In genomic region chr22:39348909-39349505, GRCh38 we compare ENCODE assay signal across 8 cellular contexts. TPM values are rescaled to one million over a fixed set of nuclear protein-coding genes. Genes with fewer than 3 reads are reported as not detected.
DNase-seq lines count a peak whose midpoint lies in the region; ATAC-seq, FAIRE-seq and TF ChIP-seq lines count a peak whose summit lies in the region.

No MANE protein-coding gene starts in this region.

- H3K36me3 Mint-ChIP-seq in astrocyte (ENCODE audit: low read depth, unreplicated experiment): no peaks in the 10 kb centered on the region
- H3K36me3 Mint-ChIP-seq in stimulated activated naive B cell treated with anti-CD40 and anti-IgM and Interleukin-4, amounts not matched to agents 10 μg/mL and 1 μg/mL and 100 μg/mL, for 72 hours: no peaks in the 10 kb centered on the region

- ATAC-seq in stimulated activated naive B cell treated with anti-CD40 and anti-IgM and Interleukin-4, amounts not matched to agents 10 μg/mL and 1 μg/mL and 100 μg/mL, for 72 hours (replicated peaks): no peak
- ATAC-seq in GM21528 (IDR thresholded peaks at IDR 0.05; ENCODE audit: low FRiP score, unreplicated experiment): no peak

- no peaks in the 10 kb centered on the region for H3K9me3 Mint-ChIP-seq in astrocyte (ENCODE audit: unreplicated experiment)
- no peaks in the 10 kb centered on the region for H3K9me3 Mint-ChIP-seq in stimulated activated naive B cell treated with anti-CD40 and anti-IgM and Interleukin-4, amounts not matched to agents 10 μg/mL and 1 μg/mL and 100 μg/mL, for 72 hours

- TF ChIP-seq CTCF in NB4 (IDR thresholded peaks at IDR 0.05; ENCODE audit: low read depth, low read length) (no peak), astrocyte (IDR thresholded peaks at IDR 0.05; ENCODE audit: insufficient read depth, low read depth, low read length) (no peak)

- H3K79me2 ChIP-seq in astrocyte (ENCODE audit: insufficient read depth, low read length): no peaks in the 10 kb centered on the region

- H3K9ac ChIP-seq in astrocyte (ENCODE audit: low read length): peak overlapping the region; percentile 73

- peak overlapping the region; percentile 85 for H3K4me3 Mint-ChIP-seq in astrocyte (ENCODE audit: unreplicated experiment)
- peak overlapping the region; percentile 88 to 91 for H3K4me3 Mint-ChIP-seq in stimulated activated naive B cell treated with anti-CD40 and anti-IgM and Interleukin-4, amounts not matched to agents 10 μg/mL and 1 μg/mL and 100 μg/mL, for 72 hours

- H3K4me3 ChIP-seq in NB4 (ENCODE audit: low read depth, low read length) (peak overlapping the region; percentile 53), astrocyte (ENCODE audit: insufficient read depth, low read depth, low read length) (peak overlapping the region; percentile 66)

- peaks cover 27% of the 10 kb centered on the region for H3K4me1 ChIP-seq in astrocyte (ENCODE audit: insufficient read depth, low read length)

- DNase-seq in D341Med (ENCODE audit: low spot score): peak; percentile 70
- DNase-seq in NB4 (ENCODE audit: low read depth): peak; percentile 82
- DNase-seq in astrocyte (ENCODE audit: low read depth): no peak
- peak; percentile 28 for DNase-seq in iPS-NIHi7 (ENCODE audit: extremely low spot score)
- no peak for DNase-seq in stimulated activated naive B cell treated with anti-CD40 and anti-IgM and Interleukin-4, amounts not matched to agents 10 μg/mL and 1 μg/mL and 100 μg/mL, for 72 hours
- DNase-seq in NCI-H526 treated with DMSO at 0.1 percent for 48 hours (lab: John Stamatoyannopoulos, UW): no peak
- no peak for DNase-seq in midbrain (lab: John Stamatoyannopoulos, UW)

- no peak overlapping the region for H3K27ac ChIP-seq in astrocyte (ENCODE audit: low read depth, low read length)

- H3K36me3 ChIP-seq in astrocyte (ENCODE audit: insufficient read depth, low read length): no peaks in the 10 kb centered on the region

- H3K27me3 Mint-ChIP-seq in astrocyte (ENCODE audit: low read depth, unreplicated experiment): peaks cover 4% of the 10 kb centered on the region
- H3K27me3 Mint-ChIP-seq in stimulated activated naive B cell treated with anti-CD40 and anti-IgM and Interleukin-4, amounts not matched to agents 10 μg/mL and 1 μg/mL and 100 μg/mL, for 72 hours: peaks cover 0 to 5% of the 10 kb centered on the region in 2 donors

- H3K4me1 Mint-ChIP-seq in astrocyte (ENCODE audit: low read depth, unreplicated experiment): peaks cover 10% of the 10 kb centered on the region
- H3K4me1 Mint-ChIP-seq in stimulated activated naive B cell treated with anti-CD40 and anti-IgM and Interleukin-4, amounts not matched to agents 10 μg/mL and 1 μg/mL and 100 μg/mL, for 72 hours: peaks cover 23 to 34% of the 10 kb centered on the region in 2 donors

- H2AFZ ChIP-seq in astrocyte (ENCODE audit: low read depth, low read length): peak overlapping the region; percentile 78

- FAIRE-seq in astrocyte (lab: Jason Lieb, UNC): no peak

- H3K27ac Mint-ChIP-seq in astrocyte (ENCODE audit: unreplicated experiment): no peak overlapping the region
- peak overlapping the region; percentile 87 for H3K27ac Mint-ChIP-seq in stimulated activated naive B cell treated with anti-CD40 and anti-IgM and Interleukin-4, amounts not matched to agents 10 μg/mL and 1 μg/mL and 100 μg/mL, for 72 hours

- peaks cover 6% of the 10 kb centered on the region for H3K27me3 ChIP-seq in astrocyte (ENCODE audit: insufficient read depth, low read length)

- no peaks in the 10 kb centered on the region for H3K9me3 ChIP-seq in astrocyte (ENCODE audit: insufficient read depth, low read depth, low read length)

- TF ChIP-seq POLR2A in NB4 (IDR thresholded peaks at IDR 0.05; ENCODE audit: extremely low read depth, insufficient read length): no peak

- H3K4me2 ChIP-seq in astrocyte (ENCODE audit: low read length): peak overlapping the region; percentile 96

- H4K20me1 ChIP-seq in astrocyte (ENCODE audit: insufficient read depth, low read length): peaks cover 5% of the 10 kb centered on the region

RNA-seq across cellular contexts. Expression of gene SYNGR1, which starts 0.8 kb away (rescaled TPM):
- 12.0 and 14.1 TPM in 2 replicates for total RNA-seq in astrocyte

RNA-seq across cellular contexts. Expression of gene RPL3, which starts 29.6 kb away (rescaled TPM):
- 1,056 and 1,182 TPM in 2 replicates for total RNA-seq in astrocyte

RNA-seq across cellular contexts. Expression of gene TAB1, which starts 50.6 kb away (rescaled TPM):
- total RNA-seq in astrocyte: 13.4 and 13.8 TPM in 2 replicates

Comparison
In these comparisons a context has a peak if more than half of its experiments do, and no peak if none do; other contexts are left out.
1. DNase-seq: peak in D341Med (single experiment), NB4 (single experiment) and iPS-NIHi7 (single experiment); none in astrocyte (single experiment), stimulated activated naive B cell treated with anti-CD40 and anti-IgM and Interleukin-4, amounts not matched to agents 10 μg/mL and 1 μg/mL and 100 μg/mL, for 72 hours (single experiment), NCI-H526 treated with DMSO at 0.1 percent for 48 hours (single experiment) and midbrain (single experiment).